ENCODE assay signal across 28 cellular contexts in genomic region chr13:52016296-52016695, GRCh38.
"Had no signal": no experiment of that assay in that cellular context is flagged by ENCODE, and none has a peak within 500 bp of the region (broad histone marks: within the 10 kb centered on the region; RNA-seq: fewer than 3 reads in every experiment).

No MANE protein-coding gene starts in this region.

- H3K9me3 ChIP-seq: stomach, suprapubic skin, testis, thoracic aorta, thyroid gland, tibial artery, tibial nerve, transverse colon, upper lobe of left lung, upper lobe of right lung, uterus, vagina had no signal

- H3K36me3 ChIP-seq: uterus had no signal

- H3K27ac ChIP-seq: stomach, suprapubic skin, testis, thoracic aorta, thyroid gland, tibial artery, tibial nerve, transverse colon, upper lobe of left lung, upper lobe of right lung, uterus, vagina had no signal

- H3K27me3 ChIP-seq: suprapubic skin, testis, thyroid gland, tibial artery, tibial nerve, transverse colon, upper lobe of left lung, upper lobe of right lung, uterus, vagina had no signal

- H3K27ac Mint-ChIP-seq: stimulated activated effector memory CD8-positive, alpha-beta T cell treated with anti-CD3 and anti-CD28 coated beads, Interleukin-12 subunit alpha, Interleukin-12 subunit beta, amount 100 ng/mL, for 72 hours; stimulated activated memory B cell treated with anti-CD40 and anti-IgM and Interleukin-4, amounts not matched to agents 10 μg/mL and 1 μg/mL and 100 μg/mL, for 72 hours; stimulated activated naive B cell treated with anti-CD40 and anti-IgM and Interleukin-4, amounts not matched to agents 10 μg/mL and 1 μg/mL and 100 μg/mL, for 72 hours; stimulated activated naive CD8-positive, alpha-beta T cell treated with anti-CD3 and anti-CD28 coated beads, Interleukin-15, Interleukin-2, amounts not matched to agents 100 ng/mL and 50 ng/mL, for 24 hours; type B pancreatic cell had no signal

- H3K4me3 Mint-ChIP-seq: stimulated activated effector memory CD8-positive, alpha-beta T cell treated with anti-CD3 and anti-CD28 coated beads, Interleukin-12 subunit alpha, Interleukin-12 subunit beta, amount 100 ng/mL, for 72 hours; stimulated activated memory B cell treated with anti-CD40 and anti-IgM and Interleukin-4, amounts not matched to agents 10 μg/mL and 1 μg/mL and 100 μg/mL, for 72 hours; stimulated activated naive B cell treated with anti-CD40 and anti-IgM and Interleukin-4, amounts not matched to agents 10 μg/mL and 1 μg/mL and 100 μg/mL, for 72 hours; stimulated activated naive CD8-positive, alpha-beta T cell treated with anti-CD3 and anti-CD28 coated beads, Interleukin-15, amount 100 ng/mL, for 72 hours; stimulated activated naive CD8-positive, alpha-beta T cell treated with anti-CD3 and anti-CD28 coated beads, Interleukin-15, Interleukin-2, amounts not matched to agents 100 ng/mL and 50 ng/mL, for 24 hours; type B pancreatic cell had no signal

- DNase-seq: stimulated activated CD4-positive, alpha-beta T cell treated with anti-CD3 and anti-CD28 coated beads, Interleukin-2, amount 100 ng/mL, for 48 hours; stimulated activated CD4-positive, alpha-beta T cell treated with anti-CD3 and anti-CD28 coated beads, Interleukin-4, amount 100 ng/mL, for 1 hour; stimulated activated CD4-positive, alpha-beta T cell treated with anti-CD3 and anti-CD28 coated beads, Interleukin-4, amount 100 ng/mL, for 24 hours; stimulated activated CD4-positive, alpha-beta T cell treated with anti-CD3 and anti-CD28 coated beads, Interleukin-4, amount 100 ng/mL, for 4 hours; stimulated activated CD8-positive, alpha-beta memory T cell treated with anti-CD3 and anti-CD28 coated beads, Interleukin-4, amount 100 ng/mL, for 48 hours; stimulated activated naive B cell treated with anti-CD40 and anti-IgM and Interleukin-4, amounts not matched to agents 10 μg/mL and 1 μg/mL and 100 μg/mL, for 72 hours; stimulated activated naive CD4-positive, alpha-beta T cell; stimulated activated naive CD4-positive, alpha-beta T cell treated with Interleukin-2 at 50 U/mL for 16 hours; stimulated activated naive CD8-positive, alpha-beta T cell treated with anti-CD3 and anti-CD28 coated beads, Interleukin-15, amount 100 ng/mL, for 72 hours; stimulated activated naive CD8-positive, alpha-beta T cell treated with anti-CD3 and anti-CD28 coated beads, Interleukin-15, Interleukin-2, amounts not matched to agents 100 U/mL and 50 U/mL, for 24 hours; stomach; substantia nigra; testis; thyroid gland; tibial artery; transverse colon; trophoblast cell; upper lobe of left lung; upper lobe of right lung; uterus had no signal

- H3K4me3 ChIP-seq: stomach, suprapubic skin, testis, thoracic aorta, thyroid gland, tibial artery, tibial nerve, transverse colon, upper lobe of left lung, upper lobe of right lung, uterus, vagina had no signal

- H3K9me3 Mint-ChIP-seq: stimulated activated effector memory CD8-positive, alpha-beta T cell treated with anti-CD3 and anti-CD28 coated beads, Interleukin-12 subunit alpha, Interleukin-12 subunit beta, amount 100 ng/mL, for 72 hours; stimulated activated memory B cell treated with anti-CD40 and anti-IgM and Interleukin-4, amounts not matched to agents 10 μg/mL and 1 μg/mL and 100 μg/mL, for 72 hours; stimulated activated naive B cell treated with anti-CD40 and anti-IgM and Interleukin-4, amounts not matched to agents 10 μg/mL and 1 μg/mL and 100 μg/mL, for 72 hours; stimulated activated naive CD8-positive, alpha-beta T cell treated with anti-CD3 and anti-CD28 coated beads, Interleukin-15, amount 100 ng/mL, for 72 hours; stimulated activated naive CD8-positive, alpha-beta T cell treated with anti-CD3 and anti-CD28 coated beads, Interleukin-15, Interleukin-2, amounts not matched to agents 100 ng/mL and 50 ng/mL, for 24 hours; type B pancreatic cell had no signal

- H3K4me1 ChIP-seq: testis had no signal
